ENCODE assay signal across 9 cellular contexts in the genomic region with DNA sequence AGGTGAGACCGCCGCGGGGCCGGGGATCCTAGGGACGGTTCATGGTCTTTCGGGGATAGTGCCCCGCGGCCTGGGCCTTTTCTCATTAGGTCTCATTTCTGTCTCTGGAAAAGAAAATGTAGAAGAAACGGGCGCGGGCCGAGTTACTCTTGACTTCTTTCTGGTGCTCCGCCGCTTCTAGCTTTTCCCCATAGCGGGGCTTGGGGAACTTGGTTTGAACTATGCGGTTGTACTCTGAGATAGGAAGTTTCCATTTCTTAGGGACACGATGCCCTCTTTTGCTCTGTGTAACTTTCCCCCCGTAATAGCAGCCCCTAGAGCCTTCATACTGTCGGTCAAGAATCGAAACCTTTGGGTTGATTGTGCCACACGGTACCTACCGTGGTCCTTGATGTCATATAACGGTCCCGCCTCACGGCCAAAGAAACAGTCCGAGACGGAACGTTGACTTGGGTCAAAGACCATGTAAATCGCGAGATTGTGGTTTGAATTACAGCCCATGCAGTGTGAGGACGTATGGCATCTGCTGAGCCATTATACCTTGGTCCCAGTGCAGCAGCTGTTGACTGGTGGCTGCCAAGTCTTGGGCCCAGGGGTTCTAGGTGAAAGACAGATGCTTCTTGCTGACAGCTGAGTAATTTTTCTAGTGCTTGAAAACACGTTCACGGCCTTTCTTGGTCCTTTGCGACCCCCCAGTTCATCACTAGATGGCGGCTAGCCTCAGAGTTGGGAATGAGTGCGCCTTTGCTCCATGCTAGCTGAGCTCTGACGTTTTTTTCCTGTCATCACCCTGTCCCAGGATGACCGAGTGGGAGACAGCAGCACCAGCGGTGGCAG. TPM values are rescaled to one million over a fixed set of nuclear protein-coding genes. Genes with fewer than 3 reads are reported as not detected.
DNase-seq lines count a peak whose midpoint lies in the region; ATAC-seq and TF ChIP-seq lines count a peak whose summit lies in the region.
"Had no signal": no experiment of that assay in that cellular context is flagged by ENCODE, and none has a peak within 500 bp of the region (broad histone marks: within the 10 kb centered on the region; RNA-seq: fewer than 3 reads in every experiment).

No MANE protein-coding gene starts in this region.

- no peak for DNase-seq in AG09309 (ENCODE audit: low read depth)
- peak; percentile 40 for DNase-seq in adipocyte (ENCODE audit: low read depth)
- DNase-seq in right lobe of liver = peak in 1 of 3 donors; percentile 11
- no peak for DNase-seq in upper lobe of right lung
- no peak for DNase-seq in GM03348 (ENCODE audit: low spot score)
- no peak for DNase-seq in SHP77 treated with DMSO at 0.1 percent for 48 hours (lab: John Stamatoyannopoulos, UW)
- no peak for DNase-seq in medulla oblongata (ENCODE audit: extremely low spot score)

- WGBS in right lobe of liver (ENCODE audit: insufficient coverage, low coverage, low lambda C conversion rate, missing lambda C conversion rate) = 4% methylated on average over 35 of the region's 39 CpGs

- H3K4me1 ChIP-seq in adipocyte (ENCODE audit: control insufficient read depth, insufficient read depth, low read length) = peaks cover 34% of the 10 kb centered on the region
- H3K4me1 ChIP-seq in right lobe of liver = peaks cover 0 to 16% (median 6%) of the 10 kb centered on the region in 4 donors
- H3K4me1 ChIP-seq in upper lobe of right lung = peaks cover 16% of the 10 kb centered on the region

- TF ChIP-seq POLR2A in right lobe of liver (IDR thresholded peaks at IDR 0.05) = no peak

- peak overlapping the region; percentile 100 for H3K9ac ChIP-seq in adipocyte (ENCODE audit: low read length)

- intact Hi-C loops in right lobe of liver (cut with DNase I) = no loop called here
- intact Hi-C loops in upper lobe of right lung (cut with DNase I) = no loop called here

- H3K27ac ChIP-seq in right lobe of liver (peak overlapping the region in 2 of 3 donors; percentile 93 to 98), upper lobe of right lung (peak overlapping the region; percentile 99)

- H3K27me3 ChIP-seq in adipocyte (replicated peaks; ENCODE audit: control insufficient read depth, insufficient read depth, low read length) = no peaks in the 10 kb centered on the region
- no peaks in the 10 kb centered on the region for H3K27me3 ChIP-seq in right lobe of liver
- H3K27me3 ChIP-seq in upper lobe of right lung = no peaks in the 10 kb centered on the region

- ATAC-seq in HG03064 (IDR thresholded peaks at IDR 0.05; ENCODE audit: low read depth, unreplicated experiment) (peak; percentile 12), right lobe of liver (no peak), upper lobe of right lung (no peak)

- H3K36me3 ChIP-seq in adipocyte (ENCODE audit: control insufficient read depth, insufficient read depth, low read length, severe bottlenecking) (peaks cover 36% of the 10 kb centered on the region), right lobe of liver (peaks cover 0 to 22% (median 5%) of the 10 kb centered on the region in 4 donors), upper lobe of right lung (peaks cover 44% of the 10 kb centered on the region)

- H3K4me3 ChIP-seq in AG09309 (ENCODE audit: control insufficient read depth, low read depth, low read length) (peak overlapping the region; percentile 89), adipocyte (ENCODE audit: low read length) (peak overlapping the region; percentile 94), right lobe of liver (peak overlapping the region; percentile 67 to 92 (median 87)), upper lobe of right lung (peak overlapping the region; percentile 78)

- TF ChIP-seq CTCF in AG09309 (IDR thresholded peaks at IDR 0.05; ENCODE audit: control insufficient read depth, insufficient read depth, low read depth, low read length, missing control alignments) = peak; percentile 9
- no peak for TF ChIP-seq CTCF in right lobe of liver (IDR thresholded peaks at IDR 0.05)
- TF ChIP-seq CTCF in upper lobe of right lung (IDR thresholded peaks at IDR 0.05) = no peak

- H3K9me3 ChIP-seq in adipocyte (ENCODE audit: control insufficient read depth, low read length) (no peaks in the 10 kb centered on the region), right lobe of liver (no peaks in the 10 kb centered on the region), upper lobe of right lung (no peaks in the 10 kb centered on the region)

RNA-seq across cellular contexts. Expression of a gene that starts 0.5 kb away (rescaled TPM):
- total RNA-seq in right lobe of liver (100 to 1,000 TPM; 274 to 637 (median 304) TPM), upper lobe of right lung (721 TPM)

RNA-seq across cellular contexts. Expression of a gene that starts 6.7 kb away (rescaled TPM):
- 1 to 10 TPM; 1.7 to 3.9 (median 2.4) TPM for total RNA-seq in right lobe of liver
- 1.6 TPM for total RNA-seq in upper lobe of right lung

RNA-seq across cellular contexts. Expression of a gene that starts 7.9 kb away (rescaled TPM):
- total RNA-seq in right lobe of liver (not detected), upper lobe of right lung (0.55 TPM)
- total RNA-seq: pulmonary artery endothelial cell had no signal

RNA-seq across cellular contexts. Expression of a gene that starts 20.9 kb away (rescaled TPM):
- 10 to 100 TPM in 1 of 6 experiments, 1 to 10 TPM in 5; 5.6 to 12.1 (median 6.6) TPM for total RNA-seq in right lobe of liver
- total RNA-seq in upper lobe of right lung = 9.5 TPM

RNA-seq across cellular contexts. Expression of a gene that starts 25.0 kb away (rescaled TPM):
- 1 to 10 TPM in 5 of 6 experiments, under 1 TPM in 1; 0.73 to 3.1 (median 1.7) TPM for total RNA-seq in right lobe of liver
- total RNA-seq in upper lobe of right lung = 1.4 TPM
